ENCODE assay signal across 1 cellular context in genomic region chr1:221688488-221688843, GRCh38.
A peak's percentile ranks its signal among the peaks of the same experiment; 100 is the strongest.
TF ChIP-seq lines count a peak whose summit lies in the region.

No MANE protein-coding gene starts in this region.

TF ChIP-seq in K562, 482 proteins besides CTCF, POLR2A, EP300 and RAD21 (continued from another document):
- TF ChIP-seq FOXP4 (CRISPR knock-in tag; IDR thresholded peaks at IDR 0.05; ENCODE audit: borderline replicate concordance) (no peak), PBX2 (CRISPR knock-in tag; IDR thresholded peaks at IDR 0.05; ENCODE audit: low read depth) (no peak), PBX2 (tag; conservative IDR thresholded peaks at IDR 0.05; ENCODE audit: low read depth) (no peak), ZNF347 (CRISPR knock-in tag; IDR thresholded peaks at IDR 0.05; ENCODE audit: low read depth) (no peak), NFE2 (IDR thresholded peaks at IDR 0.05; ENCODE audit: low read depth) (peak; percentile 55), ZNF316 (IDR thresholded peaks at IDR 0.05) (peak; percentile 61; the same call in 1 of the 2 replicates), PCBP1 (IDR thresholded peaks at IDR 0.05; ENCODE audit: low read depth, low read length, poor library complexity, severe bottlenecking) (no peak), THAP7 (CRISPR knock-in tag; IDR thresholded peaks at IDR 0.05) (no peak), NFE2L1 (tag; IDR thresholded peaks at IDR 0.05; ENCODE audit: borderline replicate concordance, low read depth) (peak; percentile 16; the same call in 1 of the 2 replicates), MAFK (IDR thresholded peaks at IDR 0.05; ENCODE audit: low read length) (0 out of 2 replicates have a peak, but pooled peaks have one; percentile 6), HOMEZ (CRISPR knock-in tag; IDR thresholded peaks at IDR 0.05) (no peak), MAFF (IDR thresholded peaks at IDR 0.05; ENCODE audit: low read length) (0 out of 2 replicates have a peak, but pooled peaks have one; percentile 20), TBL1XR1 (IDR thresholded peaks at IDR 0.05; ENCODE audit: low read length in 2 of 2) (no peak), C11orf30 (IDR thresholded peaks at IDR 0.05; ENCODE audit: low read depth) (peak; percentile 68; the same call in 1 of the 2 replicates), BACH1 (tag; IDR thresholded peaks at IDR 0.05) (0 out of 2 replicates have a peak, but pooled peaks have one; percentile 31), ZNF274 (IDR thresholded peaks at IDR 0.05; ENCODE audit: borderline replicate concordance, low read depth, low read length) (no peak), ZNF282 (CRISPR knock-in tag; IDR thresholded peaks at IDR 0.05) (no peak), MAFG (tag; conservative IDR thresholded peaks at IDR 0.05) (peak; percentile 86)
- TF ChIP-seq, protein P1, sequence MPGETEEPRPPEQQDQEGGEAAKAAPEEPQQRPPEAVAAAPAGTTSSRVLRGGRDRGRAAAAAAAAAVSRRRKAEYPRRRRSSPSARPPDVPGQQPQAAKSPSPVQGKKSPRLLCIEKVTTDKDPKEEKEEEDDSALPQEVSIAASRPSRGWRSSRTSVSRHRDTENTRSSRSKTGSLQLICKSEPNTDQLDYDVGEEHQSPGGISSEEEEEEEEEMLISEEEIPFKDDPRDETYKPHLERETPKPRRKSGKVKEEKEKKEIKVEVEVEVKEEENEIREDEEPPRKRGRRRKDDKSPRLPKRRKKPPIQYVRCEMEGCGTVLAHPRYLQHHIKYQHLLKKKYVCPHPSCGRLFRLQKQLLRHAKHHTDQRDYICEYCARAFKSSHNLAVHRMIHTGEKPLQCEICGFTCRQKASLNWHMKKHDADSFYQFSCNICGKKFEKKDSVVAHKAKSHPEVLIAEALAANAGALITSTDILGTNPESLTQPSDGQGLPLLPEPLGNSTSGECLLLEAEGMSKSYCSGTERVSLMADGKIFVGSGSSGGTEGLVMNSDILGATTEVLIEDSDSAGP (CRISPR knock-in tag; IDR thresholded peaks at IDR 0.05) = no peak
